Comparison of ENCODE assay signal across 1 cellular context in the genomic region with DNA sequence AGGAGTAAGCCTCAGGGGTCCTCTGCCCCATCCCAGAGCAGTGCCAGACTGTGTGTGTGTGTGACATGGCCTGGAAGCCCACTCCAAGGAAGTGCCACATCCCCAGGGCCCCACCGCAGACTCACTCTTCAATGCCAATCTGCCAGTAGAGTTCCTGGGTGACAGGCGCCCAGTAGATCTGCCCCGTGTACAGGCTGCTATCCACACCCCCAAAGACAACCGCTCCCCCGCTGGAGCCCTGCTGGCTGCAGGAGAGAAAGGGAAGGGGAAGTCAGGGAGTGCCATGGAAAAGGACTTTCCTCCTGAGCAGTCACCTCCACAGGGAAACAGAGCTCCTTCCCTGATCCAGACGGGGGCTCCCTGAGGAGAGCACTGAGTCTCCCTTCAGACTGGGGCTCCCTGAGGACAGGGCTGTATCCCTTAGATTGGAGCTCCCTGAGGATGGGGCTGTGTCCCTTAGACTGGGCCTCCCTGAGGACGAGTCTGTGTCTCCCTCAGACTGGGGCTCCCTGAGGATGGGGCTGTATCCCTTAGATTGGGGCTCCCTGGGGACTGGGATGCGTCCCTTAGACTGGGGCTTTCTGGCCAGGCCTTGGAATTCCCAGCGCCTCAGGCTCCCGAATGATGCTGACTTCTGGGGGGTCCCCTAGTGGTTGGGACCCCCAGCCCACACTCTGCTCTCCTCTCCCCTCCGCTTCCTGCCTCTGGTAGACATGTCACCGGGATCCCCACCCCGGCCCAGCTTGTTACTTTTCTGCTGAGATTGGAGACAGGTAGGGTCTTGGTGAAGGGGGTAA.
TF ChIP-seq lines count a peak whose summit lies in the region.

No MANE protein-coding gene starts in this region.

TF ChIP-seq in HepG2, 621 proteins besides CTCF, POLR2A, EP300 and RAD21 (continued from another document and continues in another):
- TF ChIP-seq, protein P1, sequence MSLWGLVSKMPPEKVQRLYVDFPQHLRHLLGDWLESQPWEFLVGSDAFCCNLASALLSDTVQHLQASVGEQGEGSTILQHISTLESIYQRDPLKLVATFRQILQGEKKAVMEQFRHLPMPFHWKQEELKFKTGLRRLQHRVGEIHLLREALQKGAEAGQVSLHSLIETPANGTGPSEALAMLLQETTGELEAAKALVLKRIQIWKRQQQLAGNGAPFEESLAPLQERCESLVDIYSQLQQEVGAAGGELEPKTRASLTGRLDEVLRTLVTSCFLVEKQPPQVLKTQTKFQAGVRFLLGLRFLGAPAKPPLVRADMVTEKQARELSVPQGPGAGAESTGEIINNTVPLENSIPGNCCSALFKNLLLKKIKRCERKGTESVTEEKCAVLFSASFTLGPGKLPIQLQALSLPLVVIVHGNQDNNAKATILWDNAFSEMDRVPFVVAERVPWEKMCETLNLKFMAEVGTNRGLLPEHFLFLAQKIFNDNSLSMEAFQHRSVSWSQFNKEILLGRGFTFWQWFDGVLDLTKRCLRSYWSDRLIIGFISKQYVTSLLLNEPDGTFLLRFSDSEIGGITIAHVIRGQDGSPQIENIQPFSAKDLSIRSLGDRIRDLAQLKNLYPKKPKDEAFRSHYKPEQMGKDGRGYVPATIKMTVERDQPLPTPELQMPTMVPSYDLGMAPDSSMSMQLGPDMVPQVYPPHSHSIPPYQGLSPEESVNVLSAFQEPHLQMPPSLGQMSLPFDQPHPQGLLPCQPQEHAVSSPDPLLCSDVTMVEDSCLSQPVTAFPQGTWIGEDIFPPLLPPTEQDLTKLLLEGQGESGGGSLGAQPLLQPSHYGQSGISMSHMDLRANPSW (CRISPR knock-in tag; IDR thresholded peaks at IDR 0.05; ENCODE audit: borderline replicate concordance): no peak
- TF ChIP-seq TAF1 (CRISPR knock-in tag; IDR thresholded peaks at IDR 0.05): no peak
- TF ChIP-seq SMARCE1 (IDR thresholded peaks at IDR 0.05; ENCODE audit: borderline replicate concordance): no peak
- TF ChIP-seq HMGA1 (CRISPR knock-in tag; conservative IDR thresholded peaks at IDR 0.05): no peak
- no peak for TF ChIP-seq ARID4A (CRISPR knock-in tag; IDR thresholded peaks at IDR 0.05; ENCODE audit: borderline replicate concordance)
- TF ChIP-seq, protein P2, sequence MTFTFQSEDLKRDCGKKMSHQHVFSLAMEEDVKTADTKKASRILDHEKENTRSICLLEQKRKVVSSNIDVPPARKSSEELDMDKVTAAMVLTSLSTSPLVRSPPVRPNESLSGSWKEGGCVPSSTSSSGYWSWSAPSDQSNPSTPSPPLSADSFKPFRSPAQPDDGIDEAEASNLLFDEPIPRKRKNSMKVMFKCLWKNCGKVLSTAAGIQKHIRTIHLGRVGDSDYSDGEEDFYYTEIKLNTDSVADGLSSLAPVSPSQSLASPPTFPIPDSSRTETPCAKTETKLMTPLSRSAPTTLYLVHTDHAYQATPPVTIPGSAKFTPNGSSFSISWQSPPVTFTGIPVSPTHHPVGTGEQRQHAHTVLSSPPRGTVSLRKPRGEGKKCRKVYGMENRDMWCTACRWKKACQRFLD (CRISPR knock-in tag; IDR thresholded peaks at IDR 0.05; ENCODE audit: borderline replicate concordance): no peak
- no peak for TF ChIP-seq MED8 (CRISPR knock-in tag; IDR thresholded peaks at IDR 0.05; ENCODE audit: insufficient replicate concordance)
- TF ChIP-seq GLI4 (CRISPR knock-in tag; IDR thresholded peaks at IDR 0.05; ENCODE audit: borderline replicate concordance): no peak
- 0 out of 2 replicates have a peak, but pooled peaks have one; percentile 12 for TF ChIP-seq PHF8 (CRISPR knock-in tag; IDR thresholded peaks at IDR 0.05)
- TF ChIP-seq RBFOX2 (IDR thresholded peaks at IDR 0.05; ENCODE audit: low read depth, low read length): peak; percentile 38; the same call in 1 of the 2 replicates
- no peak for TF ChIP-seq ZNF256 (CRISPR knock-in tag; conservative IDR thresholded peaks at IDR 0.05)
- TF ChIP-seq, protein P3, sequence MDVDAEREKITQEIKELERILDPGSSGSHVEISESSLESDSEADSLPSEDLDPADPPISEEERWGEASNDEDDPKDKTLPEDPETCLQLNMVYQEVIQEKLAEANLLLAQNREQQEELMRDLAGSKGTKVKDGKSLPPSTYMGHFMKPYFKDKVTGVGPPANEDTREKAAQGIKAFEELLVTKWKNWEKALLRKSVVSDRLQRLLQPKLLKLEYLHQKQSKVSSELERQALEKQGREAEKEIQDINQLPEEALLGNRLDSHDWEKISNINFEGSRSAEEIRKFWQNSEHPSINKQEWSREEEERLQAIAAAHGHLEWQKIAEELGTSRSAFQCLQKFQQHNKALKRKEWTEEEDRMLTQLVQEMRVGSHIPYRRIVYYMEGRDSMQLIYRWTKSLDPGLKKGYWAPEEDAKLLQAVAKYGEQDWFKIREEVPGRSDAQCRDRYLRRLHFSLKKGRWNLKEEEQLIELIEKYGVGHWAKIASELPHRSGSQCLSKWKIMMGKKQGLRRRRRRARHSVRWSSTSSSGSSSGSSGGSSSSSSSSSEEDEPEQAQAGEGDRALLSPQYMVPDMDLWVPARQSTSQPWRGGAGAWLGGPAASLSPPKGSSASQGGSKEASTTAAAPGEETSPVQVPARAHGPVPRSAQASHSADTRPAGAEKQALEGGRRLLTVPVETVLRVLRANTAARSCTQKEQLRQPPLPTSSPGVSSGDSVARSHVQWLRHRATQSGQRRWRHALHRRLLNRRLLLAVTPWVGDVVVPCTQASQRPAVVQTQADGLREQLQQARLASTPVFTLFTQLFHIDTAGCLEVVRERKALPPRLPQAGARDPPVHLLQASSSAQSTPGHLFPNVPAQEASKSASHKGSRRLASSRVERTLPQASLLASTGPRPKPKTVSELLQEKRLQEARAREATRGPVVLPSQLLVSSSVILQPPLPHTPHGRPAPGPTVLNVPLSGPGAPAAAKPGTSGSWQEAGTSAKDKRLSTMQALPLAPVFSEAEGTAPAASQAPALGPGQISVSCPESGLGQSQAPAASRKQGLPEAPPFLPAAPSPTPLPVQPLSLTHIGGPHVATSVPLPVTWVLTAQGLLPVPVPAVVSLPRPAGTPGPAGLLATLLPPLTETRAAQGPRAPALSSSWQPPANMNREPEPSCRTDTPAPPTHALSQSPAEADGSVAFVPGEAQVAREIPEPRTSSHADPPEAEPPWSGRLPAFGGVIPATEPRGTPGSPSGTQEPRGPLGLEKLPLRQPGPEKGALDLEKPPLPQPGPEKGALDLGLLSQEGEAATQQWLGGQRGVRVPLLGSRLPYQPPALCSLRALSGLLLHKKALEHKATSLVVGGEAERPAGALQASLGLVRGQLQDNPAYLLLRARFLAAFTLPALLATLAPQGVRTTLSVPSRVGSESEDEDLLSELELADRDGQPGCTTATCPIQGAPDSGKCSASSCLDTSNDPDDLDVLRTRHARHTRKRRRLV (CRISPR knock-in tag; IDR thresholded peaks at IDR 0.05): no peak; the same call in 1 of the 2 replicates
- TF ChIP-seq ZNF780A (CRISPR knock-in tag; IDR thresholded peaks at IDR 0.05): no peak
- TF ChIP-seq, protein P4, sequence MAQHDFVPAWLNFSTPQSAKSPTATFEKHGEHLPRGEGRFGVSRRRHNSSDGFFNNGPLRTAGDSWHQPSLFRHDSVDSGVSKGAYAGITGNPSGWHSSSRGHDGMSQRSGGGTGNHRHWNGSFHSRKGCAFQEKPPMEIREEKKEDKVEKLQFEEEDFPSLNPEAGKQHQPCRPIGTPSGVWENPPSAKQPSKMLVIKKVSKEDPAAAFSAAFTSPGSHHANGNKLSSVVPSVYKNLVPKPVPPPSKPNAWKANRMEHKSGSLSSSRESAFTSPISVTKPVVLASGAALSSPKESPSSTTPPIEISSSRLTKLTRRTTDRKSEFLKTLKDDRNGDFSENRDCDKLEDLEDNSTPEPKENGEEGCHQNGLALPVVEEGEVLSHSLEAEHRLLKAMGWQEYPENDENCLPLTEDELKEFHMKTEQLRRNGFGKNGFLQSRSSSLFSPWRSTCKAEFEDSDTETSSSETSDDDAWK (CRISPR knock-in tag; IDR thresholded peaks at IDR 0.05): no peak
- TF ChIP-seq PLRG1 (conservative IDR thresholded peaks at IDR 0.05): no peak
- TF ChIP-seq TGIF2 (CRISPR knock-in tag; IDR thresholded peaks at IDR 0.05): 0 out of 2 replicates have a peak, but pooled peaks have one; percentile 45
- no peak for TF ChIP-seq ZNF441 (CRISPR knock-in tag; IDR thresholded peaks at IDR 0.05; ENCODE audit: borderline replicate concordance)
- peak; percentile 29; the same call in 1 of the 2 replicates for TF ChIP-seq ZNF687 (CRISPR knock-in tag; IDR thresholded peaks at IDR 0.05)
- TF ChIP-seq MAFK (conservative IDR thresholded peaks at IDR 0.05 in 1 of 2, IDR thresholded peaks at IDR 0.05 in 1 of 2; ENCODE audit: low read length in 2 of 2): no peak
- 0 out of 2 replicates have a peak, but pooled peaks have one; percentile 6 for TF ChIP-seq NR2C2 (CRISPR knock-in tag; IDR thresholded peaks at IDR 0.05; ENCODE audit: borderline replicate concordance)
- no peak for TF ChIP-seq TCF12 (IDR thresholded peaks at IDR 0.05)
- TF ChIP-seq TCF12 (CRISPR knock-in tag; IDR thresholded peaks at IDR 0.05): no peak
- no peak for TF ChIP-seq PHF5A (CRISPR knock-in tag; IDR thresholded peaks at IDR 0.05; ENCODE audit: low read depth, unreplicated experiment)
- no peak for TF ChIP-seq ATF1 (CRISPR knock-in tag; IDR thresholded peaks at IDR 0.05)
- no peak for TF ChIP-seq ZNF20 (CRISPR knock-in tag; IDR thresholded peaks at IDR 0.05)
- no peak for TF ChIP-seq ZSCAN30 (CRISPR knock-in tag; IDR thresholded peaks at IDR 0.05)
- no peak for TF ChIP-seq LRRFIP1 (CRISPR knock-in tag; conservative IDR thresholded peaks at IDR 0.05)
- no peak for TF ChIP-seq FIP1L1 (IDR thresholded peaks at IDR 0.05; ENCODE audit: borderline replicate concordance, insufficient read depth, low read depth, low read length)
- TF ChIP-seq JDP2 (CRISPR knock-in tag; IDR thresholded peaks at IDR 0.05; ENCODE audit: borderline replicate concordance): no peak
